In genomic region chr2:156077041-156077735, GRCh38 we compare ENCODE assay signal across 23 cellular contexts.
DNase-seq lines count a peak whose midpoint lies in the region; TF ChIP-seq lines count a peak whose summit lies in the region.
"Had no signal": no experiment of that assay in that cellular context is flagged by ENCODE, and none has a peak within 500 bp of the region (broad histone marks: within the 10 kb centered on the region; RNA-seq: fewer than 3 reads in every experiment).

No MANE protein-coding gene starts in this region.

- TF ChIP-seq CTCF in MCF 10A (IDR thresholded peaks at IDR 0.05; ENCODE audit: unreplicated experiment) (no peak), breast epithelium (IDR thresholded peaks at IDR 0.05) (no peak), transverse colon (IDR thresholded peaks at IDR 0.05) (no peak)

- intact Hi-C loops in MCF 10A (cut with micrococcal nuclease), result no loop called here
- intact Hi-C loops in breast epithelium (cut with DNase I; ENCODE audit: low total_unique reads), result no loop called here
- intact Hi-C loops in transverse colon (cut with DNase I; ENCODE audit: low total_unique reads), result no loop called here

- H3K36me3 ChIP-seq in breast epithelium (no peaks in the 10 kb centered on the region), esophagus (ENCODE audit: control insufficient read depth in 2 of 2, insufficient read depth in 2 of 2, low read length in 1 of 2) (no peaks in the 10 kb centered on the region), transverse colon (no peaks in the 10 kb centered on the region)
- H3K36me3 ChIP-seq: colonic mucosa, thyroid gland had no signal

- no peak overlapping the region for H3K27ac ChIP-seq in breast epithelium
- H3K27ac ChIP-seq in esophagus (ENCODE audit: low read depth in 2 of 2, low read length in 1 of 2), result peak overlapping the region; percentile 73 to 90
- H3K27ac ChIP-seq in transverse colon, result no peak overlapping the region
- H3K27ac ChIP-seq: body of pancreas, colonic mucosa, thyroid gland, VCaP had no signal

- no peaks in the 10 kb centered on the region for H3K4me1 ChIP-seq in breast epithelium
- no peaks in the 10 kb centered on the region for H3K4me1 ChIP-seq in esophagus (ENCODE audit: control insufficient read depth in 2 of 2, insufficient read depth in 2 of 2, low read length in 1 of 2)
- H3K4me1 ChIP-seq in transverse colon, result no peaks in the 10 kb centered on the region
- H3K4me1 ChIP-seq: body of pancreas, colonic mucosa, thyroid gland had no signal

- H3K27me3 Mint-ChIP-seq in MCF 10A (ENCODE audit: insufficient read depth, unreplicated experiment), result no peaks in the 10 kb centered on the region

- in situ Hi-C loops in transverse colon (cut with MboI; ENCODE audit: low pct_ligation_motif_present in 1 of 4, low pct_unique_long_range_greater_than_20kb in 1 of 4, low sequenced_read_pairs in 3 of 4), result no loop called here

- peak overlapping the region; percentile 27 for H3K27ac Mint-ChIP-seq in MCF 10A (ENCODE audit: low read depth, unreplicated experiment)
- H3K27ac Mint-ChIP-seq: CD14-positive monocyte; T-helper 1 cell treated with Interleukin-12 subunit alpha and Interleukin-12 subunit beta and Interleukin-4 antibody, amounts not matched to agents 30 μg/mL and 1 μg/mL, for 36 hours had no signal

- no peaks in the 10 kb centered on the region for H3K9me3 ChIP-seq in breast epithelium
- H3K9me3 ChIP-seq in esophagus (ENCODE audit: control insufficient read depth in 2 of 2, insufficient read depth in 1 of 2, low read depth in 1 of 2, low read length in 1 of 2), result no peaks in the 10 kb centered on the region
- H3K9me3 ChIP-seq in transverse colon, result no peaks in the 10 kb centered on the region
- H3K9me3 ChIP-seq: body of pancreas, colonic mucosa, thyroid gland had no signal

- POLR2A ChIA-PET in MCF 10A (lab: Yijun Ruan, JAX), result interaction anchor here (0.5 kb wide), 1 partner anchor 9 kb away, joined by 5 read pairs; no protein-coding TSS in a partner anchor

- H3K4me3 ChIP-seq in breast epithelium (no peak overlapping the region), esophagus (ENCODE audit: low read depth in 1 of 2, low read length in 2 of 2) (no peak overlapping the region), transverse colon (no peak overlapping the region)
- H3K4me3 ChIP-seq: body of pancreas, colonic mucosa, K562, thyroid gland had no signal

- H3K4me1 Mint-ChIP-seq in MCF 10A (ENCODE audit: insufficient read depth, unreplicated experiment), result no peaks in the 10 kb centered on the region
- H3K4me1 Mint-ChIP-seq: CD14-positive monocyte had no signal

- BruUV-seq in MCF 10A (replicated peaks; lab: Mats Ljungman, UMichigan), result no TSS peak

- H3K27me3 ChIP-seq in breast epithelium (no peaks in the 10 kb centered on the region), esophagus (ENCODE audit: control insufficient read depth in 1 of 2, insufficient read depth in 2 of 2, low read length in 2 of 2) (no peaks in the 10 kb centered on the region), transverse colon (no peaks in the 10 kb centered on the region)
- H3K27me3 ChIP-seq: body of pancreas, colonic mucosa, thyroid gland had no signal

- TF ChIP-seq POLR2A in breast epithelium (IDR thresholded peaks at IDR 0.05), result no peak
- TF ChIP-seq POLR2A in transverse colon (IDR thresholded peaks at IDR 0.05), result no peak

- TF ChIP-seq EP300 in transverse colon (IDR thresholded peaks at IDR 0.05; ENCODE audit: low read depth), result no peak

- H3K9me3 Mint-ChIP-seq in MCF 10A (ENCODE audit: unreplicated experiment), result peaks cover 10% of the 10 kb centered on the region
- H3K9me3 Mint-ChIP-seq: T-helper 1 cell treated with Interleukin-12 subunit alpha and Interleukin-12 subunit beta and Interleukin-4 antibody, amounts not matched to agents 30 μg/mL and 1 μg/mL, for 36 hours had no signal

- WGBS in esophagus, 2 donors, result 28 to 36% methylated on average over 1 of the region's 1 CpG
- WGBS in transverse colon (ENCODE audit: low coverage in 1 of 2), 2 donors, result 63 to 76% methylated on average over 1 of the region's 1 CpG

- DNase-seq in MCF 10A (ENCODE audit: unreplicated experiment) (peak; percentile 11), breast epithelium (ENCODE audit: low spot score in 2 of 2) (no peak), OCI-M1 (lab: John Stamatoyannopoulos, UW) (peak; percentile 43), transverse colon (no peak), SW480 (ENCODE audit: low spot score) (no peak), NCI-H187 (lab: John Stamatoyannopoulos, UW) (no peak), NCI-H748 (lab: John Stamatoyannopoulos, UW; ENCODE audit: unreplicated experiment) (no peak)
- DNase-seq: ACHN; activated naive CD4-positive, alpha-beta T cell treated with anti-CD3 and anti-CD28 coated beads, Interleukin-2, amount 50 U/mL, for 16 hours; activated T-cell treated with anti-CD3 and anti-CD28 coated beads, Interleukin-2, amount 50 U/mL, for 1 hour; body of pancreas; colonic mucosa; HCEC 1CT; left colon; midbrain; NCI-H1048; Right ventricle myocardium superior; thyroid gland had no signal

- no peaks in the 10 kb centered on the region for H3K36me3 Mint-ChIP-seq in MCF 10A (ENCODE audit: insufficient read depth, unreplicated experiment)
- H3K36me3 Mint-ChIP-seq: CD14-positive monocyte had no signal

- H3K4me3 Mint-ChIP-seq in MCF 10A (ENCODE audit: unreplicated experiment), result no peak overlapping the region
- H3K4me3 Mint-ChIP-seq: CD14-positive monocyte; T-helper 1 cell treated with Interleukin-12 subunit alpha and Interleukin-12 subunit beta and Interleukin-4 antibody, amounts not matched to agents 30 μg/mL and 1 μg/mL, for 36 hours had no signal

- CTCF ChIA-PET in MCF 10A (lab: Yijun Ruan, JAX), result no interaction called here

Comparison
In these comparisons a context has a peak if more than half of its experiments do, and no peak if none do; other contexts are left out.
1. DNase-seq: peak in MCF 10A (single experiment) and OCI-M1 (single experiment); none in breast epithelium (0 of 2), transverse colon (single experiment), SW480 (single experiment), NCI-H187 (0 of 2) and NCI-H748 (single experiment).
2. H3K27ac ChIP-seq: peak in esophagus (2 of 2); none in breast epithelium (0 of 2) and transverse colon (0 of 4).